Comparison of ENCODE assay signal across 24 cellular contexts in the genomic region with DNA sequence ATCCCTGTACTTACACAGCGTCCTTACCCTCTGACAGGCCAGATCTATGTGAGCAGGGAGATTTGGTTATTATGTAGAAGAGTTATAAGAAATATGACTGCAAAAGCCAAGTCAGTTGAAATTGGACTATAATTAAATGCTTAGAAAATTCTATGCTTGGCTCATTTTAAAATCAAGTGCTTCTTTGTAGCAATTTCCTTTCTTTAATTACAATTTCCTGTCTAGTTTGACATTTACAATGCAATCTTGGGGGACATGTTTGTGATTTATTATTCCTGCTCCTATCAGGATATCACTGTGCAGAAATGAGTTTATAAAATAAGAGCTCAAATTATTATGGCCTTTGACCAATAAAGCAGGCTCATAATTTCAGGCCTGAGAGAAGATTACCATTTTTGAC.
"Had no signal": no experiment of that assay in that cellular context is flagged by ENCODE, and none has a peak within 500 bp of the region (broad histone marks: within the 10 kb centered on the region; RNA-seq: fewer than 3 reads in every experiment).

No MANE protein-coding gene starts in this region.

- H3K27me3 Mint-ChIP-seq: activated CD4-positive, alpha-beta memory T cell treated with anti-CD3 and anti-CD28 coated beads, Interleukin-2, amount 10 ng/mL, durations not matched to agents 7 days and 5 days; activated naive CD8-positive, alpha-beta T cell treated with anti-CD3 and anti-CD28 coated beads, Interleukin-2, amount 10 ng/mL, durations not matched to agents 7 days and 5 days had no signal

- ATAC-seq: activated CD4-positive, alpha-beta T cell treated with anti-CD3 and anti-CD28 coated beads for 36 hours; activated naive CD4-positive, alpha-beta T cell treated with anti-CD3 and anti-CD28 coated beads, Interleukin-2, amount 50 U/mL, for 72 hours; activated T-cell treated with anti-CD3 and anti-CD28 coated beads, Interleukin-2, amount 50 U/mL, for 72 hours; esophagus mucosa had no signal

- H3K27ac Mint-ChIP-seq: activated CD4-positive, alpha-beta memory T cell treated with anti-CD3 and anti-CD28 coated beads, Interleukin-2, amount 10 ng/mL, durations not matched to agents 7 days and 5 days; activated CD4-positive, alpha-beta T cell treated with anti-CD3 and anti-CD28 coated beads for 36 hours; activated CD4-positive, alpha-beta T cell treated with anti-CD3 and anti-CD28 coated beads, Interleukin-2, amount 10 ng/mL, durations not matched to agents 24 days and 14 days; activated naive CD4-positive, alpha-beta T cell treated with anti-CD3 and anti-CD28 coated beads, Interleukin-2, amount 10 ng/mL, durations not matched to agents 7 days and 5 days; activated naive CD4-positive, alpha-beta T cell treated with anti-CD3 and anti-CD28 coated beads, Interleukin-2, amount 50 U/mL, for 72 hours; activated naive CD8-positive, alpha-beta T cell treated with anti-CD3 and anti-CD28 coated beads, Interleukin-2, amount 10 ng/mL, durations not matched to agents 7 days and 5 days; activated T-cell treated with anti-CD3 and anti-CD28 coated beads, Interleukin-2, amount 50 U/mL, for 24 hours; activated T-cell treated with anti-CD3 and anti-CD28 coated beads, Interleukin-2, amount 50 U/mL, for 72 hours; dendritic cell treated with granulocyte-macrophage colony-stimulating factor and Interleukin-4, amounts not matched to agents 40 ng/mL and 50 ng/mL, for 4 days; endodermal cell had no signal

- H3K4me1 ChIP-seq: ascending aorta had no signal

- H3K36me3 Mint-ChIP-seq: activated naive CD4-positive, alpha-beta T cell treated with anti-CD3 and anti-CD28 coated beads, Interleukin-2, amount 10 ng/mL, durations not matched to agents 7 days and 5 days; activated naive CD4-positive, alpha-beta T cell treated with anti-CD3 and anti-CD28 coated beads, Interleukin-2, amount 50 U/mL, for 72 hours; activated naive CD8-positive, alpha-beta T cell treated with anti-CD3 and anti-CD28 coated beads, Interleukin-2, amount 10 ng/mL, durations not matched to agents 7 days and 5 days had no signal

- H3K4me3 Mint-ChIP-seq: activated CD4-positive, alpha-beta memory T cell treated with anti-CD3 and anti-CD28 coated beads, Interleukin-2, amount 10 ng/mL, durations not matched to agents 7 days and 5 days; activated CD4-positive, alpha-beta T cell treated with anti-CD3 and anti-CD28 coated beads for 36 hours; activated CD4-positive, alpha-beta T cell treated with anti-CD3 and anti-CD28 coated beads, Interleukin-2, amount 10 ng/mL, durations not matched to agents 24 days and 14 days; activated naive CD4-positive, alpha-beta T cell treated with anti-CD3 and anti-CD28 coated beads, Interleukin-2, amount 10 ng/mL, durations not matched to agents 7 days and 5 days; activated naive CD8-positive, alpha-beta T cell treated with anti-CD3 and anti-CD28 coated beads, Interleukin-2, amount 10 ng/mL, durations not matched to agents 7 days and 5 days; activated T-cell treated with anti-CD3 and anti-CD28 coated beads, Interleukin-2, amount 50 U/mL, for 24 hours; activated T-cell treated with anti-CD3 and anti-CD28 coated beads, Interleukin-2, amount 50 U/mL, for 72 hours; central memory CD8-positive, alpha-beta T cell; dendritic cell treated with granulocyte-macrophage colony-stimulating factor and Interleukin-4, amounts not matched to agents 40 ng/mL and 50 ng/mL, for 4 days; endodermal cell had no signal

- H3K9me3 ChIP-seq: ascending aorta had no signal

- DNase-seq: activated CD4-positive, alpha-beta memory T cell treated with anti-CD3 and anti-CD28 coated beads, Interleukin-2, amount 10 ng/mL, durations not matched to agents 7 days and 5 days; activated CD4-positive, alpha-beta T cell treated with anti-CD3 and anti-CD28 coated beads for 36 hours; activated CD4-positive, alpha-beta T cell treated with anti-CD3 and anti-CD28 coated beads, Interleukin-2, amount 10 ng/mL, durations not matched to agents 24 days and 14 days; activated CD4-positive, CD25-positive, alpha-beta regulatory T cell; activated CD4-positive, CD25-positive, alpha-beta regulatory T cell treated with anti-CD3 and anti-CD28 coated beads, Interleukin-2, amount 50 U/mL, for 72 hours; activated gamma-delta T cell; activated naive CD4-positive, alpha-beta T cell; activated naive CD4-positive, alpha-beta T cell treated with anti-CD3 and anti-CD28 coated beads, Interleukin-2, amount 10 ng/mL, durations not matched to agents 7 days and 5 days; activated naive CD8-positive, alpha-beta T cell treated with anti-CD3 and anti-CD28 coated beads, Interleukin-2, amount 10 ng/mL, durations not matched to agents 7 days and 5 days; activated T-cell treated with anti-CD3 and anti-CD28 coated beads for 4 hours; activated T-cell treated with anti-CD3 and anti-CD28 coated beads, Interleukin-2, amount 50 U/mL, for 24 hours; activated T-cell treated with anti-CD3 and anti-CD28 coated beads, Interleukin-2, amount 50 U/mL, for 72 hours; brain microvascular endothelial cell; effector memory CD4-positive, alpha-beta T cell; foreskin fibroblast; hippocampal formation had no signal

- H3K36me3 ChIP-seq: ascending aorta, brain microvascular endothelial cell had no signal

- H3K9me3 Mint-ChIP-seq: activated CD4-positive, alpha-beta memory T cell treated with anti-CD3 and anti-CD28 coated beads, Interleukin-2, amount 10 ng/mL, durations not matched to agents 7 days and 5 days; activated CD4-positive, alpha-beta T cell treated with anti-CD3 and anti-CD28 coated beads, Interleukin-2, amount 10 ng/mL, durations not matched to agents 24 days and 14 days; activated naive CD4-positive, alpha-beta T cell treated with anti-CD3 and anti-CD28 coated beads, Interleukin-2, amount 10 ng/mL, durations not matched to agents 7 days and 5 days; activated naive CD8-positive, alpha-beta T cell treated with anti-CD3 and anti-CD28 coated beads, Interleukin-2, amount 10 ng/mL, durations not matched to agents 7 days and 5 days; activated T-cell treated with anti-CD3 and anti-CD28 coated beads, Interleukin-2, amount 50 U/mL, for 24 hours; activated T-cell treated with anti-CD3 and anti-CD28 coated beads, Interleukin-2, amount 50 U/mL, for 72 hours; central memory CD8-positive, alpha-beta T cell; dendritic cell treated with granulocyte-macrophage colony-stimulating factor and Interleukin-4, amounts not matched to agents 40 ng/mL and 50 ng/mL, for 4 days; endodermal cell had no signal

- H3K27ac ChIP-seq: ascending aorta, brain microvascular endothelial cell, coronary artery, dorsolateral prefrontal cortex had no signal

- H3K4me3 ChIP-seq: ascending aorta, coronary artery, dorsolateral prefrontal cortex had no signal

- H3K4me1 Mint-ChIP-seq: activated CD4-positive, alpha-beta memory T cell treated with anti-CD3 and anti-CD28 coated beads, Interleukin-2, amount 10 ng/mL, durations not matched to agents 7 days and 5 days; activated CD4-positive, alpha-beta T cell treated with anti-CD3 and anti-CD28 coated beads for 36 hours; activated CD4-positive, alpha-beta T cell treated with anti-CD3 and anti-CD28 coated beads, Interleukin-2, amount 10 ng/mL, durations not matched to agents 24 days and 14 days; activated naive CD4-positive, alpha-beta T cell treated with anti-CD3 and anti-CD28 coated beads, Interleukin-2, amount 10 ng/mL, durations not matched to agents 7 days and 5 days; activated naive CD8-positive, alpha-beta T cell treated with anti-CD3 and anti-CD28 coated beads, Interleukin-2, amount 10 ng/mL, durations not matched to agents 7 days and 5 days; central memory CD8-positive, alpha-beta T cell had no signal
